Comparison of ENCODE assay signal across 8 cellular contexts in the genomic region with DNA sequence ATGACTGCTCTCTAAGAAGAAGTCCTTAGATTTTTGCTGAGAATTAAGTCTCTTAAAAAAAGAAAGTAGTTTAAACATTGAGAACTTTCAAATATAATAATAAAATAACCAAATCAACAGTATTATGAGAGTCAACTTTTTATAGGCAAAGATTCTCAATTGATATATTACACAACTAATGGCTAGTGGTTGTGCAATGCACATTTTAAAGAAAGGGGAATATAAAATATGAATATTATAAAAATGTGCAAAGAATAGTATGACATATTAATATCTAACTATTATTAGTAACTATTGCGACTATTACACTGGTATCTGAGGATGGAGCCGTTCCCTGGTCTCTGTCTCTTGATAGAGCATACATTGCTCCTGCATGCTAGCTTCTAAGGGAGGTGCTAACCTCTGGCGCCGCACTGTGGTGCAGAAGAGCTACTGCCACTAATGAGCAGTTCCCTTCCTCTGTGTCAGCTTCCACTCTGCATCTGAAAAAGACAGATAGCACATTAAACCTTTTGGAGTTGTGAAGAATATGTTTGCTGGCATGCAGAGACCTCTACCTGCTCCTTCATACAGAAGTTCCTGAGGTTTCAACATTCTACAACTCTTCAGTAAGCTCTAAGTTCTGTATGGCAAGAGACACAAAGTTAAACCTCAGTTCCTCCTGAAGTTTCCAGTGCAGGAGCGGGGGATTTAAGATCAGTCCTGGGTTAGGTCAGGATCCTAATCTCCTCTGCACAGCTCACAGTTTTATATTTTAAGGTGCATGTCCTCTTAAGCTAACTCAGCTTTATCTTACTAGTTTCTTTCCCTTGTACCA. TPM values are rescaled to one million over a fixed set of nuclear protein-coding genes. Genes with fewer than 3 reads are reported as not detected.
A peak's percentile ranks its signal among the peaks of the same experiment; 100 is the strongest.
DNase-seq lines count a peak whose midpoint lies in the region; ATAC-seq and TF ChIP-seq lines count a peak whose summit lies in the region.

No MANE protein-coding gene starts in this region.

- no peak for TF ChIP-seq CTCF in omental fat pad (IDR thresholded peaks at IDR 0.05)

- H3K27ac Mint-ChIP-seq in activated CD8-positive, alpha-beta T cell treated with anti-CD3 and anti-CD28 coated beads, Interleukin-2, amount 10 ng/mL, durations not matched to agents 7 days and 5 days: no peak overlapping the region

- peaks cover 7% of the 10 kb centered on the region for H3K4me1 Mint-ChIP-seq in activated CD8-positive, alpha-beta T cell treated with anti-CD3 and anti-CD28 coated beads, Interleukin-2, amount 10 ng/mL, durations not matched to agents 7 days and 5 days (ENCODE audit: low read depth)

- peaks cover 43% of the 10 kb centered on the region for H3K27me3 Mint-ChIP-seq in activated CD8-positive, alpha-beta T cell treated with anti-CD3 and anti-CD28 coated beads, Interleukin-2, amount 10 ng/mL, durations not matched to agents 7 days and 5 days (ENCODE audit: low read depth)

- no peaks in the 10 kb centered on the region for H3K9me3 Mint-ChIP-seq in activated CD8-positive, alpha-beta T cell treated with anti-CD3 and anti-CD28 coated beads, Interleukin-2, amount 10 ng/mL, durations not matched to agents 7 days and 5 days (ENCODE audit: insufficient read depth)

- peak; percentile 84 for ATAC-seq in GM19025 (IDR thresholded peaks at IDR 0.05; ENCODE audit: low read depth, unreplicated experiment)
- ATAC-seq in HG03159 (IDR thresholded peaks at IDR 0.05; ENCODE audit: unreplicated experiment): peak; percentile 94
- peak; percentile 75 for ATAC-seq in activated CD8-positive, alpha-beta T cell treated with anti-CD3 and anti-CD28 coated beads, Interleukin-2, amount 10 ng/mL, durations not matched to agents 7 days and 5 days
- peak; percentile 67 for ATAC-seq in omental fat pad (ENCODE audit: low FRiP score)

- CTCF ChIA-PET in activated CD8-positive, alpha-beta T cell treated with anti-CD3 and anti-CD28 coated beads, Interleukin-2, amount 10 ng/mL, durations not matched to agents 7 days and 5 days (lab: Charles Lee): interaction anchor here (0.7 to 2.6 kb wide), 25 partner anchors 8 to 732 kb away, joined by 3 to 36 read pairs (median 4); partner anchors contain the start of gene SLC9A4

- H3K36me3 Mint-ChIP-seq in activated CD8-positive, alpha-beta T cell treated with anti-CD3 and anti-CD28 coated beads, Interleukin-2, amount 10 ng/mL, durations not matched to agents 7 days and 5 days (ENCODE audit: low read depth): no peaks in the 10 kb centered on the region

- DNase-seq in COR-L47 (lab: John Stamatoyannopoulos, UW) (peak; percentile 45), NCI-H526 (lab: John Stamatoyannopoulos, UW) (peak; percentile 34 to 83), fibroblast of the conjunctiva (ENCODE audit: low read depth) (peak; percentile 51), omental fat pad (ENCODE audit: low spot score) (no peak), NCI-H1048 (lab: John Stamatoyannopoulos, UW) (no peak)
- DNase-seq in activated CD8-positive, alpha-beta T cell treated with anti-CD3 and anti-CD28 coated beads, Interleukin-2, amount 10 ng/mL, durations not matched to agents 7 days and 5 days: peak; percentile 64

- H3K4me3 Mint-ChIP-seq in activated CD8-positive, alpha-beta T cell treated with anti-CD3 and anti-CD28 coated beads, Interleukin-2, amount 10 ng/mL, durations not matched to agents 7 days and 5 days: no peak overlapping the region

- POLR2A ChIA-PET in activated CD8-positive, alpha-beta T cell treated with anti-CD3 and anti-CD28 coated beads, Interleukin-2, amount 10 ng/mL, durations not matched to agents 7 days and 5 days (lab: Charles Lee): no interaction called here

RNA-seq across cellular contexts. Expression of gene SLC9A2, which starts 3.5 kb away (rescaled TPM):
- not detected for total RNA-seq in activated CD8-positive, alpha-beta T cell treated with anti-CD3 and anti-CD28 coated beads, Interleukin-2, amount 10 ng/mL, durations not matched to agents 7 days and 5 days
- under 1 TPM; 0.09 to 0.16 (median 0.12) TPM for total RNA-seq in omental fat pad

Comparison
In these comparisons a context has a peak if more than half of its experiments do, and no peak if none do; other contexts are left out.
1. DNase-seq: peak in COR-L47 (single experiment), NCI-H526 (2 of 2), activated CD8-positive, alpha-beta T cell treated with anti-CD3 and anti-CD28 coated beads, Interleukin-2, amount 10 ng/mL, durations not matched to agents 7 days and 5 days (single experiment) and fibroblast of the conjunctiva (single experiment); none in omental fat pad (single experiment) and NCI-H1048 (single experiment).
2. Peak in every context shown above with its lines, with median percentiles within 50 percentile points of each other: ATAC-seq.